Comparison of ENCODE assay signal across 1 cellular context in the genomic region with DNA sequence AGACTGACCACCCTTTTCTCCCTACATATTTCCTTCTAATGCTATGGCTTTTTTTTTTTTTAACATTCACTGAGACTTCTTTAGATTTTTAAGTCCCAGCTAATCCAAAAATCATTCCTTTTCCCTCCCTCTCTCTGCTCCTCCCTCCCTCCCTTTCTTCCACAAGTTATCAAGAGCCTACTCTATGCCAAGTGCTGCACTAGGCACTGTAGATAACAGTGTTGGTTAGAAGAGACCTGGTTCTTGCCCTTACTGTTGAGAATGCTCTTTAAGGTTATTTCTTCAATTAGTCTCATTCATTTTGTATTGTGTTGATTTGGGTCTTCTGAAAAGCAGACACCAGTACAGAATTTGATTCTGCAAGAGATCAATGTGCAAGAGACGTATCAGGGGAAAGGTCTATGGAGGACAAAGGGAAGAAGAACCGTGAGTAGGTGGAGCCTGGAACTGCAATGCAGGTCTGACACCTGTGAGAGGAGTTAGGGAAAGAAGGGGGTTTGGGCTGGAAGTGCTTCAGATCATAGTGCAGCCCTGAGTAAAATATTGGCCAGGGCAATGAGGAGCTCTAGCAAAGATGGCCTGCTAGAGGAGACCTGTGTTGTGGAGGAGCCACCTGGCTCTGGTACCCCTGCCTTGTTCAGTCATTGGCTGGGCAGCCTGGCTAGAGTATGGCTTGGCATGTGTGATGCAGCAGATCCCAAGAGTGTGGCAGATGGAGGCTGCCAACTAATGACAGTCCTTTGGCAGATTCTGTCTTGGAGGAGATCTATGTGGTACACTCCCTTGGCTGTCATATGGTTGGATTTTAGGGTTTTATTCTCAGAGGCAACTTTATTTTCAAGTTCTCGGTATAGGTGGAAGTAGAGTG.
TF ChIP-seq lines count a peak whose summit lies in the region.

No MANE protein-coding gene starts in this region.

TF ChIP-seq in K562, 482 proteins besides CTCF, POLR2A, EP300 and RAD21:
- TF ChIP-seq TCF7 (IDR thresholded peaks at IDR 0.05; ENCODE audit: borderline replicate concordance), result no peak
- TF ChIP-seq SP1 (CRISPR knock-in tag; IDR thresholded peaks at IDR 0.05), result no peak
- TF ChIP-seq, protein P1, sequence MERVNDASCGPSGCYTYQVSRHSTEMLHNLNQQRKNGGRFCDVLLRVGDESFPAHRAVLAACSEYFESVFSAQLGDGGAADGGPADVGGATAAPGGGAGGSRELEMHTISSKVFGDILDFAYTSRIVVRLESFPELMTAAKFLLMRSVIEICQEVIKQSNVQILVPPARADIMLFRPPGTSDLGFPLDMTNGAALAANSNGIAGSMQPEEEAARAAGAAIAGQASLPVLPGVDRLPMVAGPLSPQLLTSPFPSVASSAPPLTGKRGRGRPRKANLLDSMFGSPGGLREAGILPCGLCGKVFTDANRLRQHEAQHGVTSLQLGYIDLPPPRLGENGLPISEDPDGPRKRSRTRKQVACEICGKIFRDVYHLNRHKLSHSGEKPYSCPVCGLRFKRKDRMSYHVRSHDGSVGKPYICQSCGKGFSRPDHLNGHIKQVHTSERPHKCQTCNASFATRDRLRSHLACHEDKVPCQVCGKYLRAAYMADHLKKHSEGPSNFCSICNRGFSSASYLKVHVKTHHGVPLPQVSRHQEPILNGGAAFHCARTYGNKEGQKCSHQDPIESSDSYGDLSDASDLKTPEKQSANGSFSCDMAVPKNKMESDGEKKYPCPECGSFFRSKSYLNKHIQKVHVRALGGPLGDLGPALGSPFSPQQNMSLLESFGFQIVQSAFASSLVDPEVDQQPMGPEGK (CRISPR knock-in tag; IDR thresholded peaks at IDR 0.05; ENCODE audit: borderline replicate concordance), result no peak
- TF ChIP-seq DPF2 (IDR thresholded peaks at IDR 0.05), result no peak
- TF ChIP-seq SIN3B (IDR thresholded peaks at IDR 0.05; ENCODE audit: low read depth), result no peak
TF ChIP-seq in K562: peak in this region for 0.
